ENCODE assay signal across 2 cellular contexts in genomic region chr14:103526247-103526913, GRCh38.
TF ChIP-seq lines count a peak whose summit lies in the region.

No MANE protein-coding gene starts in this region.

TF ChIP-seq in HepG2, 621 proteins besides CTCF, POLR2A, EP300 and RAD21 (continues in another document):
- TF ChIP-seq ZSCAN22 (CRISPR knock-in tag; IDR thresholded peaks at IDR 0.05) = no peak
- TF ChIP-seq, protein P1, sequence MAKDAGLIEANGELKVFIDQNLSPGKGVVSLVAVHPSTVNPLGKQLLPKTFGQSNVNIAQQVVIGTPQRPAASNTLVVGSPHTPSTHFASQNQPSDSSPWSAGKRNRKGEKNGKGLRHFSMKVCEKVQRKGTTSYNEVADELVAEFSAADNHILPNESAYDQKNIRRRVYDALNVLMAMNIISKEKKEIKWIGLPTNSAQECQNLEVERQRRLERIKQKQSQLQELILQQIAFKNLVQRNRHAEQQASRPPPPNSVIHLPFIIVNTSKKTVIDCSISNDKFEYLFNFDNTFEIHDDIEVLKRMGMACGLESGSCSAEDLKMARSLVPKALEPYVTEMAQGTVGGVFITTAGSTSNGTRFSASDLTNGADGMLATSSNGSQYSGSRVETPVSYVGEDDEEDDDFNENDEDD (CRISPR knock-in tag; IDR thresholded peaks at IDR 0.05; ENCODE audit: borderline replicate concordance) = peak; percentile 50; the same call in 1 of the 2 replicates
- no peak for TF ChIP-seq ZNF713 (CRISPR knock-in tag; IDR thresholded peaks at IDR 0.05)
- TF ChIP-seq, protein P2, sequence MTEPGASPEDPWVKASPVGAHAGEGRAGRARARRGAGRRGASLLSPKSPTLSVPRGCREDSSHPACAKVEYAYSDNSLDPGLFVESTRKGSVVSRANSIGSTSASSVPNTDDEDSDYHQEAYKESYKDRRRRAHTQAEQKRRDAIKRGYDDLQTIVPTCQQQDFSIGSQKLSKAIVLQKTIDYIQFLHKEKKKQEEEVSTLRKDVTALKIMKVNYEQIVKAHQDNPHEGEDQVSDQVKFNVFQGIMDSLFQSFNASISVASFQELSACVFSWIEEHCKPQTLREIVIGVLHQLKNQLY (CRISPR knock-in tag; IDR thresholded peaks at IDR 0.05) = peak; percentile 73; the same call in 1 of the 2 replicates
- no peak for TF ChIP-seq MZF1 (CRISPR knock-in tag; IDR thresholded peaks at IDR 0.05; ENCODE audit: borderline replicate concordance)
- peak; percentile 57; the same call in 1 of the 2 replicates for TF ChIP-seq PHF21A (CRISPR knock-in tag; IDR thresholded peaks at IDR 0.05)
- no peak for TF ChIP-seq TOE1 (CRISPR knock-in tag; IDR thresholded peaks at IDR 0.05)
- TF ChIP-seq TOPORS (CRISPR knock-in tag; IDR thresholded peaks at IDR 0.05) = no peak
- TF ChIP-seq REPIN1 (CRISPR knock-in tag; IDR thresholded peaks at IDR 0.05; ENCODE audit: borderline replicate concordance, low read depth) = no peak
- peak; percentile 41 for TF ChIP-seq PATZ1 (CRISPR knock-in tag; IDR thresholded peaks at IDR 0.05)
- TF ChIP-seq TCF12 (IDR thresholded peaks at IDR 0.05) = no peak
- TF ChIP-seq TCF12 (CRISPR knock-in tag; IDR thresholded peaks at IDR 0.05) = no peak
- TF ChIP-seq NONO (IDR thresholded peaks at IDR 0.05) = no peak
- peak; percentile 33; the same call in 1 of the 2 replicates for TF ChIP-seq NONO (CRISPR knock-in tag; conservative IDR thresholded peaks at IDR 0.05)
- TF ChIP-seq TCF7 (IDR thresholded peaks at IDR 0.05; ENCODE audit: low read depth) = peak; percentile 71
- peak; percentile 55 for TF ChIP-seq NR2F6 (IDR thresholded peaks at IDR 0.05)
- peak; percentile 65 for TF ChIP-seq NR2F6 (CRISPR knock-in tag; IDR thresholded peaks at IDR 0.05)
- TF ChIP-seq HDAC2 (CRISPR knock-in tag; IDR thresholded peaks at IDR 0.05) = peak; percentile 21; the same call in 1 of the 2 replicates
- TF ChIP-seq PHF8 (CRISPR knock-in tag; IDR thresholded peaks at IDR 0.05) = no peak
- TF ChIP-seq CC2D1A (CRISPR knock-in tag; IDR thresholded peaks at IDR 0.05) = no peak
- TF ChIP-seq ATRX (CRISPR knock-in tag; IDR thresholded peaks at IDR 0.05; ENCODE audit: borderline replicate concordance) = no peak
- peak; percentile 65; the same call in 1 of the 2 replicates for TF ChIP-seq SKIL (CRISPR knock-in tag; IDR thresholded peaks at IDR 0.05; ENCODE audit: borderline replicate concordance)
- peak; percentile 71 for TF ChIP-seq AGO2 (optimal IDR thresholded peaks at IDR 0.05; ENCODE audit: low read depth, low read length)
- TF ChIP-seq ZNF468 (CRISPR knock-in tag; IDR thresholded peaks at IDR 0.05) = no peak
- TF ChIP-seq, protein P3, sequence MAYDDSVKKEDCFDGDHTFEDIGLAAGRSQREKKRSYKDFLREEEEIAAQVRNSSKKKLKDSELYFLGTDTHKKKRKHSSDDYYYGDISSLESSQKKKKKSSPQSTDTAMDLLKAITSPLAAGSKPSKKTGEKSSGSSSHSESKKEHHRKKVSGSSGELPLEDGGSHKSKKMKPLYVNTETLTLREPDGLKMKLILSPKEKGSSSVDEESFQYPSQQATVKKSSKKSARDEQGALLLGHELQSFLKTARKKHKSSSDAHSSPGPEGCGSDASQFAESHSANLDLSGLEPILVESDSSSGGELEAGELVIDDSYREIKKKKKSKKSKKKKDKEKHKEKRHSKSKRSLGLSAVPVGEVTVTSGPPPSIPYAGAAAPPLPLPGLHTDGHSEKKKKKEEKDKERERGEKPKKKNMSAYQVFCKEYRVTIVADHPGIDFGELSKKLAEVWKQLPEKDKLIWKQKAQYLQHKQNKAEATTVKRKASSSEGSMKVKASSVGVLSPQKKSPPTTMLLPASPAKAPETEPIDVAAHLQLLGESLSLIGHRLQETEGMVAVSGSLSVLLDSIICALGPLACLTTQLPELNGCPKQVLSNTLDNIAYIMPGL (CRISPR knock-in tag; IDR thresholded peaks at IDR 0.05; ENCODE audit: borderline replicate concordance in 1 of 2, low read depth in 1 of 2) = peak in 1 of 2 experiments; percentile 14; a peak in 1 of 4 replicates
- TF ChIP-seq ELF3 (CRISPR knock-in tag; IDR thresholded peaks at IDR 0.05) = peak; percentile 39; the same call in 1 of the 2 replicates
- 0 out of 2 replicates have a peak, but pooled peaks have one; percentile 21 for TF ChIP-seq ESRRA (CRISPR knock-in tag; IDR thresholded peaks at IDR 0.05; ENCODE audit: low read depth)

TF ChIP-seq in HEK293T, 16 proteins besides CTCF, POLR2A, EP300 and RAD21:
- no peak for TF ChIP-seq ARNT (IDR thresholded peaks at IDR 0.05)
- TF ChIP-seq ZNF384 (IDR thresholded peaks at IDR 0.05) = no peak
